Comparison of ENCODE assay signal across 16 cellular contexts in genomic region chr1:214377886-214378285, GRCh38.
A peak's percentile ranks its signal among the peaks of the same experiment; 100 is the strongest.
DNase-seq lines count a peak whose midpoint lies in the region; ATAC-seq, FAIRE-seq and TF ChIP-seq lines count a peak whose summit lies in the region.
"Had no signal": no experiment of that assay in that cellular context is flagged by ENCODE, and none has a peak within 500 bp of the region (broad histone marks: within the 10 kb centered on the region; RNA-seq: fewer than 3 reads in every experiment).

No MANE protein-coding gene starts in this region.

- H3K36me3 Mint-ChIP-seq in GM23338 (ENCODE audit: low read depth) (peaks cover 22% of the 10 kb centered on the region), astrocyte (ENCODE audit: low read depth, unreplicated experiment) (peaks cover 48% of the 10 kb centered on the region), type B pancreatic cell (peaks cover 29% of the 10 kb centered on the region)
- H3K36me3 Mint-ChIP-seq: activated naive CD4-positive, alpha-beta T cell treated with anti-CD3 and anti-CD28 coated beads, Interleukin-2, amount 50 U/mL, for 24 hours; naive B cell had no signal

- H3K27ac ChIP-seq in GM23338 (ENCODE audit: low read depth) (no peak overlapping the region), astrocyte (ENCODE audit: low read depth, low read length) (peak overlapping the region; percentile 73), spleen (no peak overlapping the region)
- H3K27ac ChIP-seq: colonic mucosa, right lobe of liver, stomach had no signal

- no peak for TF ChIP-seq POLR2A in spleen (IDR thresholded peaks at IDR 0.05)

- intact Hi-C loops in spleen (cut with DNase I; ENCODE audit: low total_unique reads) = no loop called here

- H3K4me3 Mint-ChIP-seq in GM23338 (no peak overlapping the region), astrocyte (ENCODE audit: unreplicated experiment) (no peak overlapping the region), type B pancreatic cell (no peak overlapping the region)
- H3K4me3 Mint-ChIP-seq: activated naive CD4-positive, alpha-beta T cell treated with anti-CD3 and anti-CD28 coated beads, Interleukin-2, amount 50 U/mL, for 24 hours; naive B cell had no signal

- H2AFZ ChIP-seq in GM23338 (no peak overlapping the region), astrocyte (ENCODE audit: low read depth, low read length) (no peak overlapping the region)

- DNase-seq in GM23338 (ENCODE audit: low spot score) (no peak), astrocyte (ENCODE audit: low read depth) (peak; percentile 90), hepatic stellate cell (ENCODE audit: low spot score) (peak; percentile 82), type B pancreatic cell (ENCODE audit: extremely low spot score, unreplicated experiment) (no peak), KG1 (lab: John Stamatoyannopoulos, UW) (no peak), spleen (no peak)
- DNase-seq: colonic mucosa; foreskin melanocyte; Karpas-422; kidney; naive B cell; NK-92 treated with Interleukin-12 subunit alpha and Interleukin-12 subunit beta, amount 100 ng/mL, for 24 hours; right lobe of liver; stomach had no signal

- H3K4me1 Mint-ChIP-seq in GM23338 = peaks cover 23% of the 10 kb centered on the region
- peaks cover 32% of the 10 kb centered on the region for H3K4me1 Mint-ChIP-seq in astrocyte (ENCODE audit: low read depth, unreplicated experiment)
- H3K4me1 Mint-ChIP-seq in type B pancreatic cell (ENCODE audit: unreplicated experiment) = peaks cover 31% of the 10 kb centered on the region
- H3K4me1 Mint-ChIP-seq: activated naive CD4-positive, alpha-beta T cell treated with anti-CD3 and anti-CD28 coated beads, Interleukin-2, amount 50 U/mL, for 24 hours; naive B cell had no signal

- H3K79me2 ChIP-seq in GM23338 (replicated peaks; ENCODE audit: insufficient read depth) = no peaks in the 10 kb centered on the region
- H3K79me2 ChIP-seq in astrocyte (ENCODE audit: insufficient read depth, low read length) = peaks cover 40% of the 10 kb centered on the region

- H3K4me2 ChIP-seq in GM23338 (no peak overlapping the region), astrocyte (ENCODE audit: low read length) (peak overlapping the region; percentile 47)

- no peaks in the 10 kb centered on the region for H3K27me3 ChIP-seq in GM23338 (ENCODE audit: insufficient read depth)
- no peaks in the 10 kb centered on the region for H3K27me3 ChIP-seq in astrocyte (ENCODE audit: insufficient read depth, low read length)
- no peaks in the 10 kb centered on the region for H3K27me3 ChIP-seq in spleen (replicated peaks in 1 of 7)
- H3K27me3 ChIP-seq: colonic mucosa, right lobe of liver, stomach had no signal

- no peak for TF ChIP-seq CTCF in GM23338 (conservative IDR thresholded peaks at IDR 0.05; ENCODE audit: low read depth in 2 of 2)
- no peak for TF ChIP-seq CTCF in astrocyte (IDR thresholded peaks at IDR 0.05; ENCODE audit: insufficient read depth, low read depth, low read length)
- TF ChIP-seq CTCF in type B pancreatic cell (conservative IDR thresholded peaks at IDR 0.05) = no peak
- TF ChIP-seq CTCF in spleen (IDR thresholded peaks at IDR 0.05 in 8 of 11, conservative IDR thresholded peaks at IDR 0.05 in 3 of 11) = no peak

- H3K9me3 Mint-ChIP-seq in GM23338 (no peaks in the 10 kb centered on the region), astrocyte (ENCODE audit: unreplicated experiment) (no peaks in the 10 kb centered on the region), type B pancreatic cell (no peaks in the 10 kb centered on the region)
- H3K9me3 Mint-ChIP-seq: activated naive CD4-positive, alpha-beta T cell treated with anti-CD3 and anti-CD28 coated beads, Interleukin-2, amount 50 U/mL, for 24 hours; naive B cell had no signal

- H4K20me1 ChIP-seq in GM23338 (replicated peaks; ENCODE audit: insufficient read depth) (no peaks in the 10 kb centered on the region), astrocyte (ENCODE audit: insufficient read depth, low read length) (peaks cover 3% of the 10 kb centered on the region)

- H3K4me3 ChIP-seq in GM23338 = no peak overlapping the region
- no peak overlapping the region for H3K4me3 ChIP-seq in astrocyte (ENCODE audit: insufficient read depth, low read depth, low read length)
- H3K4me3 ChIP-seq in spleen = no peak overlapping the region
- H3K4me3 ChIP-seq: colonic mucosa, right lobe of liver, stomach had no signal

- FAIRE-seq in astrocyte (lab: Jason Lieb, UNC) = peak; percentile 37
- FAIRE-seq: kidney had no signal

- peaks cover 12% of the 10 kb centered on the region for H3K36me3 ChIP-seq in GM23338 (ENCODE audit: insufficient read depth)
- H3K36me3 ChIP-seq in astrocyte (ENCODE audit: insufficient read depth, low read length) = peaks cover 69% of the 10 kb centered on the region
- H3K36me3 ChIP-seq in spleen = peaks cover 0 to 6% (median 0%) of the 10 kb centered on the region in 6 donors
- H3K36me3 ChIP-seq: colonic mucosa, right lobe of liver had no signal

- WGBS in spleen, 5 donors = 92 to 95% (median 92%) methylated on average over 9 of the region's 9 CpGs

- no peaks in the 10 kb centered on the region for H3F3A ChIP-seq in GM23338 (replicated peaks; ENCODE audit: low read depth)

- H3K9ac ChIP-seq in astrocyte (ENCODE audit: low read length) = peak overlapping the region; percentile 40

- ATAC-seq in GM23338 (no peak), GM18502 (IDR thresholded peaks at IDR 0.05; ENCODE audit: poor library complexity, unreplicated experiment) (no peak)
- ATAC-seq: right lobe of liver had no signal

- H3K27me3 Mint-ChIP-seq in GM23338 (ENCODE audit: insufficient read depth, low read depth, poor library complexity) (peaks cover 5% of the 10 kb centered on the region), astrocyte (ENCODE audit: low read depth, unreplicated experiment) (no peaks in the 10 kb centered on the region), type B pancreatic cell (no peaks in the 10 kb centered on the region)
- H3K27me3 Mint-ChIP-seq: activated naive CD4-positive, alpha-beta T cell treated with anti-CD3 and anti-CD28 coated beads, Interleukin-2, amount 50 U/mL, for 24 hours had no signal

- H3K27ac Mint-ChIP-seq in GM23338 (0 out of 2 replicates have a peak overlapping the region, but pooled peaks have one; percentile 53), astrocyte (ENCODE audit: unreplicated experiment) (peak overlapping the region; percentile 6), type B pancreatic cell (peak overlapping the region; percentile 3)

- H3K4me1 ChIP-seq in GM23338 (ENCODE audit: insufficient read depth) (peaks cover 25% of the 10 kb centered on the region), astrocyte (ENCODE audit: insufficient read depth, low read length) (peaks cover 21% of the 10 kb centered on the region), spleen (no peaks in the 10 kb centered on the region)
- H3K4me1 ChIP-seq: colonic mucosa, right lobe of liver had no signal

- H3K9me2 ChIP-seq in GM23338 (ENCODE audit: insufficient read depth) = no peaks in the 10 kb centered on the region

- H3K9me3 ChIP-seq in astrocyte (ENCODE audit: insufficient read depth, low read depth, low read length) (no peaks in the 10 kb centered on the region), spleen (no peaks in the 10 kb centered on the region)
- H3K9me3 ChIP-seq: colonic mucosa, right lobe of liver, stomach had no signal

TF ChIP-seq in GM23338, 12 proteins besides CTCF, POLR2A, EP300 and RAD21 (continues in another document):
- no peak for TF ChIP-seq EZH2phosphoT487 (IDR thresholded peaks at IDR 0.05; ENCODE audit: unreplicated experiment)
- TF ChIP-seq CREB1 (CRISPR knock-in tag; IDR thresholded peaks at IDR 0.05; ENCODE audit: low read depth) = no peak
- TF ChIP-seq ZNF114 (CRISPR knock-in tag; IDR thresholded peaks at IDR 0.05) = no peak

Comparison
In these comparisons a context has a peak if more than half of its experiments do, and no peak if none do; other contexts are left out.
1. DNase-seq: peak in astrocyte (single experiment) and hepatic stellate cell (single experiment); none in GM23338 (single experiment), type B pancreatic cell (single experiment), KG1 (single experiment) and spleen (single experiment).
2. H3K27ac Mint-ChIP-seq: peak in every context shown above with its lines; median percentile 53 in GM23338; 6 in astrocyte; 3 in type B pancreatic cell.